20 cellular contexts compared by ENCODE assay signal in genomic region chr1:7482772-7483495, GRCh38.
DNase-seq lines count a peak whose midpoint lies in the region; ATAC-seq, FAIRE-seq and TF ChIP-seq lines count a peak whose summit lies in the region.
"Had no signal": no experiment of that assay in that cellular context is flagged by ENCODE, and none has a peak within 500 bp of the region (broad histone marks: within the 10 kb centered on the region; RNA-seq: fewer than 3 reads in every experiment).

No MANE protein-coding gene starts in this region.

- peak overlapping the region; percentile 29 for H2AK9ac ChIP-seq in IMR-90 (replicated peaks; ENCODE audit: low read depth, low read length, poor library complexity)

- dilution Hi-C loops in IMR-90 (cut with HindIII; ENCODE audit: low sequenced_read_pairs, unreplicated experiment): no loop called here

- H3K79me1 ChIP-seq in IMR-90 (ENCODE audit: low read depth in 1 of 2, low read length in 2 of 2) (no peaks in the 10 kb centered on the region), H1 (ENCODE audit: low read depth, low read length) (no peaks in the 10 kb centered on the region), trophoblast cell (ENCODE audit: low read length) (no peaks in the 10 kb centered on the region)

- H3K4me1 ChIP-seq in IMR-90 (ENCODE audit: control insufficient read depth, insufficient read depth, low read length) (peaks cover 18% of the 10 kb centered on the region), H1 (replicated peaks in 1 of 4; ENCODE audit: control insufficient read depth in 3 of 4, insufficient read depth in 4 of 4, low read length in 3 of 4) (peaks cover 0 to 4% (median 0%) of the 10 kb centered on the region in 4 experiments; a peak in 2 of 7 replicates), right cardiac atrium (ENCODE audit: control insufficient read depth, insufficient read depth, low read length) (peaks cover 6% of the 10 kb centered on the region), trophoblast cell (ENCODE audit: control insufficient read depth in 1 of 2, insufficient read depth in 2 of 2, low read length in 2 of 2) (no peaks in the 10 kb centered on the region), prostate gland (replicated peaks) (no peaks in the 10 kb centered on the region)

- in situ Hi-C loops in IMR-90 (cut with MboI; ENCODE audit: low sequenced_read_pairs): no loop called here

- H2AK5ac ChIP-seq in IMR-90 (ENCODE audit: low read depth, low read length) (no peak overlapping the region; the same call in 1 of the 2 replicates), H1 (ENCODE audit: low read depth, low read length) (no peak overlapping the region), trophoblast cell (ENCODE audit: low read length) (no peak overlapping the region)

- ATAC-seq in IMR-90 (ENCODE audit: low read depth) (no peak), right cardiac atrium (peak; percentile 61 to 84), GM21423 (IDR thresholded peaks at IDR 0.05; ENCODE audit: unreplicated experiment) (no peak)
- ATAC-seq: K562, SK-N-SH treated with all-trans-retinoic acid at 6 μM for 48 hours had no signal

- H4K5ac ChIP-seq in IMR-90 (ENCODE audit: low read depth, low read length) (no peak overlapping the region), H1 (ENCODE audit: insufficient read length, low read depth, low read length) (no peak overlapping the region)

- H3K4me3 ChIP-seq in IMR-90 (ENCODE audit: insufficient read depth, low read depth, low read length): no peak overlapping the region
- H3K4me3 ChIP-seq in H1 (ENCODE audit: extremely low read depth in 1 of 4, insufficient read depth in 2 of 4, low read depth in 3 of 4, low read length in 4 of 4): no peak overlapping the region
- no peak overlapping the region for H3K4me3 ChIP-seq in right cardiac atrium (ENCODE audit: low read length)
- H3K4me3 ChIP-seq in trophoblast cell (ENCODE audit: low read depth, low read length): no peak overlapping the region
- no peak overlapping the region for H3K4me3 ChIP-seq in prostate gland
- H3K4me3 ChIP-seq: K562 had no signal

- intact Hi-C loops in IMR-90 (cut with micrococcal nuclease) (no loop called here), right cardiac atrium (cut with DNase I) (no loop called here), prostate gland (cut with DNase I) (no loop called here)

- H3K56ac ChIP-seq in IMR-90 (ENCODE audit: extremely low read depth, insufficient read depth, low read length) (no peak overlapping the region), H1 (replicated peaks; ENCODE audit: insufficient read length, low read depth, low read length) (no peak overlapping the region)

- no peak overlapping the region for H4K12ac ChIP-seq in trophoblast cell (ENCODE audit: low read depth, low read length)

- peak overlapping the region; percentile 18; the same call in 1 of the 2 replicates for H2BK120ac ChIP-seq in IMR-90 (ENCODE audit: low read depth, low read length)
- H2BK120ac ChIP-seq in H1 (replicated peaks; ENCODE audit: low read depth, low read length): no peak overlapping the region
- no peak overlapping the region for H2BK120ac ChIP-seq in trophoblast cell (ENCODE audit: insufficient read depth, low read length, poor library complexity)

- no peak for FAIRE-seq in H1 (lab: Jason Lieb, UNC)
- FAIRE-seq: K562 had no signal

- H3K27me3 ChIP-seq in IMR-90 (ENCODE audit: control insufficient read depth, insufficient read depth, low read length) (no peaks in the 10 kb centered on the region), H1 (replicated peaks in 1 of 4; ENCODE audit: control insufficient read depth in 3 of 4, extremely low read depth in 1 of 4, insufficient read depth in 3 of 4, low read length in 3 of 4) (no peaks in the 10 kb centered on the region), right cardiac atrium (ENCODE audit: control insufficient read depth, insufficient read depth) (no peaks in the 10 kb centered on the region), trophoblast cell (ENCODE audit: insufficient read depth, low read length) (no peaks in the 10 kb centered on the region), prostate gland (replicated peaks; ENCODE audit: insufficient read depth) (no peaks in the 10 kb centered on the region)

- H4K20me1 ChIP-seq in IMR-90 (ENCODE audit: insufficient read depth, low read length): no peaks in the 10 kb centered on the region
- peaks cover 0 to 5% of the 10 kb centered on the region in 2 experiments for H4K20me1 ChIP-seq in H1 (replicated peaks in 1 of 2; ENCODE audit: control insufficient read depth in 1 of 2, insufficient read depth in 2 of 2, low read length in 2 of 2)

- H3K9ac ChIP-seq in IMR-90 (ENCODE audit: low read depth, low read length): no peak overlapping the region
- no peak overlapping the region for H3K9ac ChIP-seq in H1 (replicated peaks in 1 of 4; ENCODE audit: extremely low read depth in 1 of 4, low read depth in 3 of 4, low read length in 3 of 4)
- no peak overlapping the region for H3K9ac ChIP-seq in trophoblast cell (ENCODE audit: low read length)

- H3K4ac ChIP-seq in IMR-90 (ENCODE audit: low read depth, low read length): no peak overlapping the region
- H3K4ac ChIP-seq in H1 (replicated peaks; ENCODE audit: insufficient read length, low read depth, low read length): peak overlapping the region; percentile 58
- H3K4ac ChIP-seq in trophoblast cell (ENCODE audit: low read depth, low read length): no peak overlapping the region

- no peak overlapping the region; the same call in 1 of the 2 replicates for H2BK20ac ChIP-seq in IMR-90 (ENCODE audit: low read depth, low read length)
- no peak overlapping the region for H2BK20ac ChIP-seq in H1 (ENCODE audit: low read length)

- POLR2A ChIA-PET in IMR-90 (lab: Charles Lee; ENCODE audit: unreplicated experiment): no interaction called here
- POLR2A ChIA-PET in H1 (lab: Charles Lee; ENCODE audit: partially characterized antibody): no interaction called here

- H3K27ac ChIP-seq in IMR-90 (ENCODE audit: insufficient read depth, low read length): no peak overlapping the region
- no peak overlapping the region for H3K27ac ChIP-seq in H1 (ENCODE audit: low read depth, low read length)
- H3K27ac ChIP-seq in right cardiac atrium (ENCODE audit: low read length): peak overlapping the region; percentile 66
- H3K27ac ChIP-seq in trophoblast cell (ENCODE audit: low read depth, low read length): no peak overlapping the region
- no peak overlapping the region for H3K27ac ChIP-seq in prostate gland
- H3K27ac ChIP-seq: RWPE1 had no signal

- no peaks in the 10 kb centered on the region for H3K36me3 ChIP-seq in IMR-90 (ENCODE audit: control insufficient read depth, insufficient read depth, low read length)
- H3K36me3 ChIP-seq in H1 (ENCODE audit: control insufficient read depth in 2 of 4, insufficient read depth in 4 of 4, low read length in 3 of 4): no peaks in the 10 kb centered on the region
- H3K36me3 ChIP-seq in trophoblast cell (ENCODE audit: control insufficient read depth in 1 of 2, insufficient read depth in 2 of 2, low read length in 2 of 2): no peaks in the 10 kb centered on the region
- H3K36me3 ChIP-seq in prostate gland: no peaks in the 10 kb centered on the region

- H4K8ac ChIP-seq in IMR-90 (ENCODE audit: low read depth in 2 of 2, low read length in 2 of 2): 0 out of 4 replicates have a peak overlapping the region, but pooled peaks of 1 of the 2 experiments have one; percentile 36
- H4K8ac ChIP-seq in H1 (ENCODE audit: extremely low read depth, insufficient read depth, low read length): no peak overlapping the region; the same call in 1 of the 2 replicates
- H4K8ac ChIP-seq in trophoblast cell (ENCODE audit: low read depth, low read length): no peak overlapping the region

- H3K23me2 ChIP-seq in H1 (ENCODE audit: low read depth, low read length): peaks cover 6% of the 10 kb centered on the region; the same call in 1 of the 2 replicates

- H3K14ac ChIP-seq in IMR-90 (replicated peaks; ENCODE audit: low read depth, low read length) (no peak overlapping the region), H1 (ENCODE audit: insufficient read length) (no peak overlapping the region), trophoblast cell (ENCODE audit: low read length) (no peak overlapping the region)

- TF ChIP-seq CTCF in IMR-90 (conservative IDR thresholded peaks at IDR 0.05; ENCODE audit: low read depth, low read length) (no peak), H1 (IDR thresholded peaks at IDR 0.05; ENCODE audit: control extremely low read depth in 1 of 3, insufficient read depth in 1 of 3, low read depth in 1 of 3, low read length in 3 of 3) (no peak), prostate gland (IDR thresholded peaks at IDR 0.05) (no peak)

- no peak overlapping the region for H2BK5ac ChIP-seq in IMR-90 (ENCODE audit: low read depth, low read length, poor library complexity, severe bottlenecking)
- no peak overlapping the region for H2BK5ac ChIP-seq in H1 (ENCODE audit: low read depth, low read length)
- no peak overlapping the region for H2BK5ac ChIP-seq in trophoblast cell (ENCODE audit: low read depth, low read length, poor library complexity)

- H3K23ac ChIP-seq in IMR-90 (ENCODE audit: low read depth, low read length) (no peak overlapping the region), H1 (ENCODE audit: insufficient read length) (no peak overlapping the region), trophoblast cell (ENCODE audit: low read length) (no peak overlapping the region)

- BruUV-seq in IMR-90 (replicated peaks; lab: Mats Ljungman, UMichigan): no TSS peak

- WGBS in IMR-90 (ENCODE audit: extremely low coverage in 2 of 2, insufficient read length in 1 of 2), 2 experiments: 23% methylated on average over 3 of the region's 10 CpGs; no CpG with 5 or more reads in 1 of the 2 experiments
- WGBS in H1 (ENCODE audit: extremely low coverage in 1 of 2, insufficient coverage in 1 of 2, insufficient read length in 1 of 2, insufficient replicate concordance in 2 of 2, low coverage in 1 of 2, low lambda C conversion rate in 2 of 2, missing lambda C conversion rate in 1 of 2), 2 experiments: 79% methylated on average over 7 of the region's 10 CpGs; no CpG with 5 or more reads in 1 of the 2 experiments
- WGBS in right cardiac atrium: 45% methylated on average over 10 of the region's 10 CpGs
- WGBS in trophoblast cell (ENCODE audit: extremely low coverage, insufficient coverage, insufficient read length): no CpG with 5 or more reads among the region's 10 CpGs
- whole genome bisulfite sequencing in prostate gland: 73% methylated on average over 10 of the region's 10 CpGs

- H3K18ac ChIP-seq in IMR-90 (ENCODE audit: low read depth, low read length) (no peak overlapping the region), H1 (ENCODE audit: extremely low read depth, low read length) (no peak overlapping the region), trophoblast cell (ENCODE audit: low read length) (no peak overlapping the region)

- H3K9me3 ChIP-seq in IMR-90 (ENCODE audit: control insufficient read depth, insufficient read depth, low read length): no peaks in the 10 kb centered on the region
- H3K9me3 ChIP-seq in H1 (ENCODE audit: insufficient read depth in 2 of 2, low read depth in 1 of 2, low read length in 1 of 2): no peaks in the 10 kb centered on the region
- no peaks in the 10 kb centered on the region for H3K9me3 ChIP-seq in right cardiac atrium (ENCODE audit: control insufficient read depth, low read length)
- H3K9me3 ChIP-seq in trophoblast cell (ENCODE audit: insufficient read depth, low read depth, low read length): peaks cover 5% of the 10 kb centered on the region
- no peaks in the 10 kb centered on the region for H3K9me3 ChIP-seq in prostate gland

- H2AFZ ChIP-seq in IMR-90 (replicated peaks; ENCODE audit: low read length, poor library complexity) (peak overlapping the region; percentile 83), H1 (ENCODE audit: low read length) (peak overlapping the region; percentile 81; the same call in 1 of the 2 replicates), trophoblast cell (ENCODE audit: insufficient read depth, low read length, poor library complexity) (no peak overlapping the region)

- H2BK12ac ChIP-seq in H1 (ENCODE audit: low read depth, low read length) (no peak overlapping the region), trophoblast cell (ENCODE audit: low read length) (no peak overlapping the region)

- no peak for TF ChIP-seq POLR2A in IMR-90 (IDR thresholded peaks at IDR 0.05; ENCODE audit: low read depth, low read length)
- TF ChIP-seq POLR2A in H1 (IDR thresholded peaks at IDR 0.05; ENCODE audit: control extremely low read depth in 1 of 2, low read depth in 2 of 2, low read length in 2 of 2): no peak
- TF ChIP-seq POLR2A in prostate gland (IDR thresholded peaks at IDR 0.05): no peak

- no peak overlapping the region for H3K4me2 ChIP-seq in IMR-90 (ENCODE audit: low read depth, low read length)
- H3K4me2 ChIP-seq in H1 (ENCODE audit: insufficient read depth in 1 of 2, low read depth in 2 of 2, low read length in 2 of 2): no peak overlapping the region
- no peak overlapping the region for H3K4me2 ChIP-seq in trophoblast cell (ENCODE audit: low read length)

- no peak overlapping the region; the same call in 1 of the 2 replicates for H4K91ac ChIP-seq in IMR-90 (ENCODE audit: insufficient read depth, low read depth, low read length)
- H4K91ac ChIP-seq in H1 (replicated peaks; ENCODE audit: insufficient read length, low read length): no peak overlapping the region
- H4K91ac ChIP-seq in trophoblast cell (ENCODE audit: low read depth, low read length): no peak overlapping the region

- CTCF ChIA-PET in IMR-90 (lab: Yijun Ruan, JAX): interaction anchor here (0.5 kb wide), 1 partner anchor 116 kb away, joined by 3 read pairs; no protein-coding TSS in a partner anchor
- CTCF ChIA-PET in H1 (lab: Charles Lee; ENCODE audit: partially characterized antibody): interaction anchor here (0.8 to 9.2 kb wide), 8 partner anchors 8 to 257 kb away, joined by 3 to 78 read pairs (median 3); no protein-coding TSS in a partner anchor

- TF ChIP-seq EP300 in H1 (IDR thresholded peaks at IDR 0.05; ENCODE audit: borderline replicate concordance in 1 of 2, low read depth in 2 of 2, low read length in 2 of 2): no peak

- no peak for DNase-seq in IMR-90
- no peak for DNase-seq in H1 (ENCODE audit: low read depth in 1 of 2, low spot score in 2 of 2)
- peak in 2 of 3 donors; percentile 72 to 81 for DNase-seq in right cardiac atrium
- no peak for DNase-seq in trophoblast cell
- no peak for DNase-seq in prostate gland (ENCODE audit: low spot score)
- no peak for DNase-seq in activated CD4-positive, CD25-positive, alpha-beta regulatory T cell (lab: John Stamatoyannopoulos, UW)
- DNase-seq: CD4-positive, alpha-beta T cell; COR-L47; DMS79; MM.1S; NCI-H1048; NCI-H1417 treated with DMSO at 0.1 percent for 48 hours; NCI-H187 treated with DMSO at 0.1 percent for 48 hours; NCI-H2107; NCI-H2227 treated with DMSO at 0.1 percent for 48 hours; NCI-H510A had no signal

- no peak overlapping the region for H2BK15ac ChIP-seq in IMR-90 (ENCODE audit: low read depth, low read length)
- no peak overlapping the region for H2BK15ac ChIP-seq in H1 (ENCODE audit: low read length)

- H3K9me1 ChIP-seq in IMR-90 (ENCODE audit: insufficient read depth, low read length): peaks cover 10% of the 10 kb centered on the region; the same call in 1 of the 2 replicates

- no peaks in the 10 kb centered on the region for H3K79me2 ChIP-seq in H1 (ENCODE audit: control insufficient read depth in 1 of 2, insufficient read depth in 2 of 2, low read length in 2 of 2)
- no peaks in the 10 kb centered on the region for H3K79me2 ChIP-seq in trophoblast cell (ENCODE audit: control insufficient read depth, insufficient read depth, low read length, poor library complexity)

- TF ChIP-seq RAD21 in IMR-90 (IDR thresholded peaks at IDR 0.05; ENCODE audit: low read length) (no peak), H1 (IDR thresholded peaks at IDR 0.05 in 1 of 2, conservative IDR thresholded peaks at IDR 0.05 in 1 of 2; ENCODE audit: low read depth in 2 of 2, low read length in 2 of 2) (no peak)

Comparison
In these comparisons a context has a peak if more than half of its experiments do, and no peak if none do; other contexts are left out.
1. ATAC-seq: peak in right cardiac atrium (2 of 2); none in IMR-90 (single experiment) and GM21423 (single experiment).
2. DNase-seq: peak in right cardiac atrium (2 of 3); none in IMR-90 (single experiment), H1 (0 of 2), trophoblast cell (0 of 2), prostate gland (single experiment) and activated CD4-positive, CD25-positive, alpha-beta regulatory T cell (0 of 4).